In the genomic region with DNA sequence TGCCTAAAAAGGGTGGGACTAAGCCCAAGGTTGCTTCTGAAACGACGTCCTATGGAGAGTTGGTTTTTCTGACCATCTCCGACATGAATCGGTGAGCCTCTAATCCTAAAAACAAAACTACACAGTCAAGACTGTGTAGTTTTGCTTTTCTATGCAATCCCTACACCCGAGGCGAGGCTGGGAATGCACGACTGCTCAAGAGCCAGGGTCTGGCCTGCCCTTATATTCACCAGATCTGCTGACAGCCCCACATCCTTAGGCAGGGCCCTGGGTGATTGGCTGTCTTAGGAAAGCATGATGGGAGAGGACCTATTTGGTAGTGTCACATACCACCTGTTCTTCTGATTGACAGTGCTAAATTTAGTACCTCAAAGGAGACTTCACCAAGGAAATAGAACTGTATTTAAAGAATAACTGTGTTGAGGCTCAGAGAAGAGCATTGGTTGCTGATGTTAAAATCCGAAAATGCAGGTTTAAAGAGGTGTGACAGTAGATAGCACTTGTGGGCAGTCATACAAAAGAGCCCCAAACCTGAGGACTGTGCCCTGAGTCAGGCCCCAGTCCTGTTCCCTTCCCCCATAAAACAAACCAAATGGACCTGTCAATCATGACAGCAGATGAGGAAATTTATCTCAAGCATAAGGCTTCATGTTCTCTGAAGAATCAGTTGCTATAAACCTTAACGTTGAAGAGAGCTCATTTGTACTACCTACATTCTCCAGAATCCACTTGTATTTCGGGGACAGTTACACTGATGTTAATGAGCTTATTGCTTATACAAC, we compare ENCODE assay signal across 15 cellular contexts. TPM values are rescaled to one million over a fixed set of nuclear protein-coding genes. Genes with fewer than 3 reads are reported as not detected.
A peak's percentile ranks its signal among the peaks of the same experiment; 100 is the strongest.
DNase-seq lines count a peak whose midpoint lies in the region; ATAC-seq and TF ChIP-seq lines count a peak whose summit lies in the region.
"Had no signal": no experiment of that assay in that cellular context is flagged by ENCODE, and none has a peak within 500 bp of the region (broad histone marks: within the 10 kb centered on the region; RNA-seq: fewer than 3 reads in every experiment).

Gene TTN (minus strand): TSS at position 197 of the 782 bp plus-strand sequence. CDS start 2,781 bp downstream, outside the sequence.

- no peak for ATAC-seq in CD4-positive, CD25-positive, alpha-beta regulatory T cell (ENCODE audit: low read depth in 2 of 2)
- ATAC-seq in heart right ventricle (peak; percentile 79 to 94 (median 90)), HG02981 (IDR thresholded peaks at IDR 0.05; ENCODE audit: unreplicated experiment) (no peak), GM21723 (IDR thresholded peaks at IDR 0.05; ENCODE audit: unreplicated experiment) (no peak)
- ATAC-seq: activated T-helper 17 cell treated with anti-CD3 and anti-CD28 coated beads, Interleukin-2, amount 50 U/mL, for 72 hours had no signal

- intact Hi-C loops in heart right ventricle (cut with DNase I) = loop anchor here in 2 of 10 donors (5.0 to 10.0 kb wide), 2 partner anchors 55 to 57 kb away; no protein-coding TSS in a partner anchor

- no peaks in the 10 kb centered on the region for H3K4me1 ChIP-seq in CD4-positive, CD25-positive, alpha-beta regulatory T cell (ENCODE audit: control insufficient read depth, insufficient read depth, low read length, poor library complexity, severe bottlenecking)
- H3K4me1 ChIP-seq in SJCRH30 = peaks cover 35% of the 10 kb centered on the region
- H3K4me1 ChIP-seq in heart right ventricle = peaks cover 0 to 12% (median 0%) of the 10 kb centered on the region in 9 donors
- H3K4me1 ChIP-seq in neural progenitor cell = no peaks in the 10 kb centered on the region
- H3K4me1 ChIP-seq: uterus had no signal

- no peak within 1 kb of the TSS for H3K4me2 ChIP-seq in neural progenitor cell

- TF ChIP-seq CTCF in heart right ventricle (IDR thresholded peaks at IDR 0.05) = no peak
- no peak for TF ChIP-seq CTCF in neural progenitor cell (IDR thresholded peaks at IDR 0.05)
- TF ChIP-seq CTCF in glutamatergic neuron (IDR thresholded peaks at IDR 0.05; ENCODE audit: partially characterized antibody, unreplicated experiment) = no peak

- no peaks in the 10 kb centered on the region for H4K20me1 ChIP-seq in neural progenitor cell (ENCODE audit: low read depth)

- 42 to 62% methylated on average over 10 of the region's 10 CpGs for WGBS in heart right ventricle, 2 donors

- no peaks in the 10 kb centered on the region for H3K27me3 ChIP-seq in CD4-positive, CD25-positive, alpha-beta regulatory T cell (ENCODE audit: control insufficient read depth, insufficient read depth, low read length)
- H3K27me3 ChIP-seq in SJCRH30 (no peaks in the 10 kb centered on the region), heart right ventricle (no peaks in the 10 kb centered on the region), neural progenitor cell (no peaks in the 10 kb centered on the region)
- H3K27me3 ChIP-seq: stomach, uterus had no signal

- H3K9me3 ChIP-seq in CD4-positive, CD25-positive, alpha-beta regulatory T cell (ENCODE audit: control insufficient read depth in 2 of 2, low read length in 2 of 2) = no peaks in the 10 kb centered on the region
- H3K9me3 ChIP-seq in SJCRH30 (replicated peaks) (peaks cover 5% of the 10 kb centered on the region), heart right ventricle (no peaks in the 10 kb centered on the region), neural progenitor cell (ENCODE audit: low read depth) (no peaks in the 10 kb centered on the region)
- H3K9me3 ChIP-seq: stomach, uterus had no signal

- H3F3A ChIP-seq in neural progenitor cell (ENCODE audit: low read depth) = no peaks in the 10 kb centered on the region

- peaks cover 10% of the 10 kb centered on the region for H3K36me3 ChIP-seq in CD4-positive, CD25-positive, alpha-beta regulatory T cell (ENCODE audit: control insufficient read depth, insufficient read depth, low read length)
- peaks cover 7% of the 10 kb centered on the region for H3K36me3 ChIP-seq in SJCRH30
- peaks cover 0 to 23% (median 5%) of the 10 kb centered on the region in 9 donors for H3K36me3 ChIP-seq in heart right ventricle
- H3K36me3 ChIP-seq in neural progenitor cell = no peaks in the 10 kb centered on the region
- H3K36me3 ChIP-seq: stomach, uterus had no signal

- peaks cover 0 to 2% (median 0%) of the 10 kb centered on the region in 4 donors for H3K4me1 Mint-ChIP-seq in CD4-positive, CD25-positive, alpha-beta regulatory T cell
- H3K4me1 Mint-ChIP-seq in neural progenitor cell = no peaks in the 10 kb centered on the region
- H3K4me1 Mint-ChIP-seq in glutamatergic neuron (ENCODE audit: low read depth, unreplicated experiment) = no peaks in the 10 kb centered on the region
- H3K4me1 Mint-ChIP-seq: activated T-helper 17 cell treated with anti-CD3 and anti-CD28 coated beads, Interleukin-2, amount 50 U/mL, for 72 hours; CD14-positive monocyte had no signal

- no peak within 1 kb of the TSS for H3K27ac ChIP-seq in CD4-positive, CD25-positive, alpha-beta regulatory T cell (ENCODE audit: insufficient read depth, low read length, poor library complexity, severe bottlenecking)
- H3K27ac ChIP-seq in SJCRH30 = peak within 1 kb of the TSS; percentile 52
- peak within 1 kb of the TSS; percentile 80 to 97 (median 91) for H3K27ac ChIP-seq in heart right ventricle
- H3K27ac ChIP-seq in neural progenitor cell = no peak within 1 kb of the TSS
- H3K27ac ChIP-seq: stomach, uterus had no signal

- DNase-seq in CD4-positive, CD25-positive, alpha-beta regulatory T cell = no peak
- DNase-seq in SJCRH30 = peak; percentile 63 to 71
- DNase-seq in heart right ventricle = peak; percentile 57 to 82
- DNase-seq in neural progenitor cell (ENCODE audit: low spot score) = no peak
- no peak for DNase-seq in kidney glomerular epithelial cell (lab: John Stamatoyannopoulos, UW)
- no peak for DNase-seq in glutamatergic neuron
- DNase-seq: NCI-H146; NK-92 treated with Interleukin-12 subunit alpha and Interleukin-12 subunit beta, amount 100 ng/mL, for 24 hours; stomach; uterus had no signal

- peak within 1 kb of the TSS in 2 of 3 donors; percentile 1 to 38 for H3K27ac Mint-ChIP-seq in CD4-positive, CD25-positive, alpha-beta regulatory T cell
- H3K27ac Mint-ChIP-seq in neural progenitor cell (no peak within 1 kb of the TSS), glutamatergic neuron (ENCODE audit: unreplicated experiment) (no peak within 1 kb of the TSS)
- H3K27ac Mint-ChIP-seq: activated T-helper 17 cell treated with anti-CD3 and anti-CD28 coated beads, Interleukin-2, amount 50 U/mL, for 72 hours; CD14-positive monocyte; natural killer cell treated with Interleukin-12 subunit alpha and Interleukin-12 subunit beta and Interleukin-15 and Interleukin-18, amount 100 ng/mL, for 72 hours had no signal

- no peak within 1 kb of the TSS for H3K4me3 Mint-ChIP-seq in CD4-positive, CD25-positive, alpha-beta regulatory T cell
- H3K4me3 Mint-ChIP-seq in neural progenitor cell (no peak within 1 kb of the TSS), glutamatergic neuron (ENCODE audit: unreplicated experiment) (no peak within 1 kb of the TSS)
- H3K4me3 Mint-ChIP-seq: activated T-helper 17 cell treated with anti-CD3 and anti-CD28 coated beads, Interleukin-2, amount 50 U/mL, for 72 hours; CD14-positive monocyte; natural killer cell treated with Interleukin-12 subunit alpha and Interleukin-12 subunit beta and Interleukin-15 and Interleukin-18, amount 100 ng/mL, for 72 hours had no signal

- H2AFZ ChIP-seq in neural progenitor cell (replicated peaks) = peak within 1 kb of the TSS; percentile 82

- no peaks in the 10 kb centered on the region for H3K79me2 ChIP-seq in neural progenitor cell (ENCODE audit: low read depth)

- no peak within 1 kb of the TSS for H3K9ac ChIP-seq in neural progenitor cell

- H3K4me3 ChIP-seq in CD4-positive, CD25-positive, alpha-beta regulatory T cell (ENCODE audit: low read depth, low read length) = no peak within 1 kb of the TSS
- H3K4me3 ChIP-seq in SJCRH30 = peak within 1 kb of the TSS; percentile 42
- peak within 1 kb of the TSS; percentile 14 to 62 (median 46) for H3K4me3 ChIP-seq in heart right ventricle
- H3K4me3 ChIP-seq in neural progenitor cell = no peak within 1 kb of the TSS
- H3K4me3 ChIP-seq: stomach, uterus had no signal

- H3K27me3 Mint-ChIP-seq in CD4-positive, CD25-positive, alpha-beta regulatory T cell = no peaks in the 10 kb centered on the region
- H3K27me3 Mint-ChIP-seq in neural progenitor cell (ENCODE audit: insufficient read depth, low read depth) (no peaks in the 10 kb centered on the region), glutamatergic neuron (ENCODE audit: unreplicated experiment) (no peaks in the 10 kb centered on the region)
- H3K27me3 Mint-ChIP-seq: activated T-helper 17 cell treated with anti-CD3 and anti-CD28 coated beads, Interleukin-2, amount 50 U/mL, for 72 hours; natural killer cell treated with Interleukin-12 subunit alpha and Interleukin-12 subunit beta and Interleukin-15 and Interleukin-18, amount 100 ng/mL, for 72 hours had no signal

- H3K36me3 Mint-ChIP-seq in CD4-positive, CD25-positive, alpha-beta regulatory T cell = peaks cover 21% of the 10 kb centered on the region
- H3K36me3 Mint-ChIP-seq in neural progenitor cell = no peaks in the 10 kb centered on the region
- H3K36me3 Mint-ChIP-seq in glutamatergic neuron (ENCODE audit: unreplicated experiment) = no peaks in the 10 kb centered on the region
- H3K36me3 Mint-ChIP-seq: CD14-positive monocyte; natural killer cell treated with Interleukin-12 subunit alpha and Interleukin-12 subunit beta and Interleukin-15 and Interleukin-18, amount 100 ng/mL, for 72 hours had no signal

- H3K9me3 Mint-ChIP-seq in CD4-positive, CD25-positive, alpha-beta regulatory T cell = no peaks in the 10 kb centered on the region
- H3K9me3 Mint-ChIP-seq in neural progenitor cell = no peaks in the 10 kb centered on the region
- H3K9me3 Mint-ChIP-seq in glutamatergic neuron (ENCODE audit: unreplicated experiment) = no peaks in the 10 kb centered on the region
- H3K9me3 Mint-ChIP-seq: CD14-positive monocyte; natural killer cell treated with Interleukin-12 subunit alpha and Interleukin-12 subunit beta and Interleukin-15 and Interleukin-18, amount 100 ng/mL, for 72 hours had no signal

RNA-seq across cellular contexts. Expression of gene TTN, which starts in this region (rescaled TPM):
- 153 TPM for total RNA-seq in CD4-positive, CD25-positive, alpha-beta regulatory T cell
- polyA plus RNA-seq in CD4-positive, CD25-positive, alpha-beta regulatory T cell = 1 to 10 TPM; 2.0 to 3.5 (median 2.9) TPM
- total RNA-seq in SJCRH30 (2014; rRNA removed; shearing (Covaris generic)) = 26.2 and 35.0 TPM in 2 replicates
- total RNA-seq in heart right ventricle (1,000 to 10,000 TPM; 2,633 to 4,921 (median 3,995) TPM), neural progenitor cell (ENCODE audit: low replicate concordance) (0.53 and 1.3 TPM in 2 replicates), glutamatergic neuron (ENCODE audit: unreplicated experiment) (0.34 TPM)
- 100 to 1,000 TPM in 1 of 2 donors, 10 to 100 TPM in 1; 65.7 to 862 TPM for polyA plus RNA-seq in heart right ventricle

Comparison
In these comparisons a context has a peak if more than half of its experiments do, and no peak if none do; other contexts are left out.
1. RNA of gene TTN (total RNA-seq): 2,633 to 4,921 TPM in heart right ventricle; 153 TPM in CD4-positive, CD25-positive, alpha-beta regulatory T cell (single experiment), 26.2 to 35.0 TPM in SJCRH30, 0.53 to 1.3 TPM in neural progenitor cell and 0.34 TPM in glutamatergic neuron (single experiment); every median in the first group is over 10 times any median in the second.
2. RNA of gene TTN (polyA plus RNA-seq): 65.7 to 862 TPM in heart right ventricle; 2.0 to 3.5 TPM in CD4-positive, CD25-positive, alpha-beta regulatory T cell; every median in the first group is over 10 times any median in the second.
3. ATAC-seq: peak in heart right ventricle (8 of 8); none in CD4-positive, CD25-positive, alpha-beta regulatory T cell (0 of 2), HG02981 (single experiment) and GM21723 (single experiment).
4. DNase-seq: peak in SJCRH30 (2 of 2) and heart right ventricle (2 of 2); none in CD4-positive, CD25-positive, alpha-beta regulatory T cell (0 of 3), neural progenitor cell (single experiment), kidney glomerular epithelial cell (single experiment) and glutamatergic neuron (single experiment).
5. H3K27ac ChIP-seq: peak in SJCRH30 (single experiment) and heart right ventricle (10 of 10); none in CD4-positive, CD25-positive, alpha-beta regulatory T cell (single experiment) and neural progenitor cell (single experiment).
6. H3K4me3 ChIP-seq: peak in SJCRH30 (single experiment) and heart right ventricle (10 of 10); none in CD4-positive, CD25-positive, alpha-beta regulatory T cell (single experiment) and neural progenitor cell (single experiment).
7. H3K27ac Mint-ChIP-seq: peak in CD4-positive, CD25-positive, alpha-beta regulatory T cell (2 of 3); none in neural progenitor cell (single experiment) and glutamatergic neuron (single experiment).